In genomic region chr17:10616502-10617119, GRCh38 we compare ENCODE assay signal across 8 cellular contexts. TPM values are rescaled to one million over a fixed set of nuclear protein-coding genes. Genes with fewer than 3 reads are reported as not detected.
A peak's percentile ranks its signal among the peaks of the same experiment; 100 is the strongest.
DNase-seq lines count a peak whose midpoint lies in the region; ATAC-seq lines count a peak whose summit lies in the region.

No MANE protein-coding gene starts in this region.

- peak; percentile 36 for ATAC-seq in central memory CD8-positive, alpha-beta T cell (replicated peaks; ENCODE audit: extremely low read depth, poor library complexity, severe bottlenecking)
- peak; percentile 65 for ATAC-seq in left colon

- H3K4me3 Mint-ChIP-seq in central memory CD8-positive, alpha-beta T cell: no peak overlapping the region

- no peaks in the 10 kb centered on the region for H3K9me3 Mint-ChIP-seq in central memory CD8-positive, alpha-beta T cell

- no peak overlapping the region for H3K27ac Mint-ChIP-seq in central memory CD8-positive, alpha-beta T cell (ENCODE audit: low read depth)

- peaks cover 16% of the 10 kb centered on the region for H3K27me3 Mint-ChIP-seq in central memory CD8-positive, alpha-beta T cell

- intact Hi-C loops in left colon (cut with DNase I, micrococcal nuclease): loop anchor here (10.0 kb wide), 2 partner anchors 292 to 692 kb away; no protein-coding TSS in a partner anchor

- H3K4me1 Mint-ChIP-seq in central memory CD8-positive, alpha-beta T cell: peaks cover 5% of the 10 kb centered on the region

- peak; percentile 39 for DNase-seq in COLO668 (lab: John Stamatoyannopoulos, UW; ENCODE audit: unreplicated experiment)
- DNase-seq in H4 (ENCODE audit: low spot score): peak; percentile 45
- peak; percentile 38 for DNase-seq in NCI-H2171 (lab: John Stamatoyannopoulos, UW)
- DNase-seq in activated CD4-positive, CD25-positive, alpha-beta regulatory T cell treated with anti-CD3 and anti-CD28 coated beads, Interleukin-2, amount 50 U/mL, for 72 hours: peak; percentile 78
- peak; percentile 41 to 61 for DNase-seq in central memory CD8-positive, alpha-beta T cell (ENCODE audit: low spot score in 2 of 2)
- DNase-seq in left colon: peak in 1 of 2 donors; percentile 83
- DNase-seq in stimulated activated CD4-positive, alpha-beta T cell treated with anti-CD3 and anti-CD28 coated beads, Interleukin-4, amount 100 ng/mL, for 24 hours: peak; percentile 78
- DNase-seq in DMS153 treated with DMSO at 0.1 percent for 48 hours (lab: John Stamatoyannopoulos, UW; ENCODE audit: unreplicated experiment): no peak

- no peaks in the 10 kb centered on the region for H3K36me3 Mint-ChIP-seq in central memory CD8-positive, alpha-beta T cell (ENCODE audit: insufficient read depth)

RNA-seq across cellular contexts. Expression of gene MYH3, which starts 40.5 kb away (rescaled TPM):
- 0.04 TPM in 1 of 2 replicates, not detected in the other for total RNA-seq in H4 (2014; rRNA removed; shearing (Covaris generic))
- total RNA-seq in left colon: 1 to 10 TPM; 1.0 to 1.6 TPM
